Comparison of ENCODE assay signal across 1 cellular context in genomic region chr10:92598321-92598720, GRCh38.
TF ChIP-seq lines count a peak whose summit lies in the region.

No MANE protein-coding gene starts in this region.

TF ChIP-seq in HEK293, 187 proteins besides CTCF, POLR2A, EP300 and RAD21 (continued from another document):
- TF ChIP-seq ZNF488 (tag by site-specific recombination; IDR thresholded peaks at IDR 0.05) = no peak
- TF ChIP-seq, protein P1, sequence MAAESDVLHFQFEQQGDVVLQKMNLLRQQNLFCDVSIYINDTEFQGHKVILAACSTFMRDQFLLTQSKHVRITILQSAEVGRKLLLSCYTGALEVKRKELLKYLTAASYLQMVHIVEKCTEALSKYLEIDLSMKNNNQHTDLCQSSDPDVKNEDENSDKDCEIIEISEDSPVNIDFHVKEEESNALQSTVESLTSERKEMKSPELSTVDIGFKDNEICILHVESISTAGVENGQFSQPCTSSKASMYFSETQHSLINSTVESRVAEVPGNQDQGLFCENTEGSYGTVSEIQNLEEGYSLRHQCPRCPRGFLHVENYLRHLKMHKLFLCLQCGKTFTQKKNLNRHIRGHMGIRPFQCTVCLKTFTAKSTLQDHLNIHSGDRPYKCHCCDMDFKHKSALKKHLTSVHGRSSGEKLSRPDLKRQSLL (tag by site-specific recombination; IDR thresholded peaks at IDR 0.05) = no peak
- TF ChIP-seq TRIM28 (IDR thresholded peaks at IDR 0.05; ENCODE audit: borderline replicate concordance, low read length) = peak; percentile 50; the same call in 1 of the 2 replicates
- no peak for TF ChIP-seq ZNF791 (tag by site-specific recombination; IDR thresholded peaks at IDR 0.05)
- no peak for TF ChIP-seq GLIS1 (tag by site-specific recombination; IDR thresholded peaks at IDR 0.05)
- no peak for TF ChIP-seq ZFP69B (tag by site-specific recombination; IDR thresholded peaks at IDR 0.05)
- no peak for TF ChIP-seq ZNF664 (tag by site-specific recombination; IDR thresholded peaks at IDR 0.05)
- no peak for TF ChIP-seq ZNF629 (tag by site-specific recombination; IDR thresholded peaks at IDR 0.05)
- no peak for TF ChIP-seq ZNF514 (tag by site-specific recombination; IDR thresholded peaks at IDR 0.05)
- TF ChIP-seq KLF7 (tag by site-specific recombination; IDR thresholded peaks at IDR 0.05; ENCODE audit: borderline replicate concordance) = no peak
- TF ChIP-seq ZNF311 (tag by site-specific recombination; IDR thresholded peaks at IDR 0.05; ENCODE audit: borderline replicate concordance) = no peak
- TF ChIP-seq ZNF768 (tag by site-specific recombination; IDR thresholded peaks at IDR 0.05) = no peak
- TF ChIP-seq, protein P2, sequence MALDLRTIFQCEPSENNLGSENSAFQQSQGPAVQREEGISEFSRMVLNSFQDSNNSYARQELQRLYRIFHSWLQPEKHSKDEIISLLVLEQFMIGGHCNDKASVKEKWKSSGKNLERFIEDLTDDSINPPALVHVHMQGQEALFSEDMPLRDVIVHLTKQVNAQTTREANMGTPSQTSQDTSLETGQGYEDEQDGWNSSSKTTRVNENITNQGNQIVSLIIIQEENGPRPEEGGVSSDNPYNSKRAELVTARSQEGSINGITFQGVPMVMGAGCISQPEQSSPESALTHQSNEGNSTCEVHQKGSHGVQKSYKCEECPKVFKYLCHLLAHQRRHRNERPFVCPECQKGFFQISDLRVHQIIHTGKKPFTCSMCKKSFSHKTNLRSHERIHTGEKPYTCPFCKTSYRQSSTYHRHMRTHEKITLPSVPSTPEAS (tag by site-specific recombination; IDR thresholded peaks at IDR 0.05) = no peak
- TF ChIP-seq ZNF24 (tag by site-specific recombination; IDR thresholded peaks at IDR 0.05) = no peak
TF ChIP-seq in HEK293: peak in this region for 2.
